1 cellular context compared by ENCODE assay signal in genomic region chr9:93087971-93088655, GRCh38.
TF ChIP-seq lines count a peak whose summit lies in the region.

No MANE protein-coding gene starts in this region.

TF ChIP-seq in HepG2, 621 proteins besides CTCF, POLR2A, EP300 and RAD21:
- TF ChIP-seq ZFAT (CRISPR knock-in tag; conservative IDR thresholded peaks at IDR 0.05), result no peak
- TF ChIP-seq ZSCAN5A (CRISPR knock-in tag; IDR thresholded peaks at IDR 0.05; ENCODE audit: borderline replicate concordance), result no peak
- no peak for TF ChIP-seq SALL1 (CRISPR knock-in tag; IDR thresholded peaks at IDR 0.05)
- no peak for TF ChIP-seq ZNF775 (CRISPR knock-in tag; IDR thresholded peaks at IDR 0.05; ENCODE audit: borderline replicate concordance)
- no peak for TF ChIP-seq KDM6A (CRISPR knock-in tag; IDR thresholded peaks at IDR 0.05; ENCODE audit: low read depth)
